Comparison of ENCODE assay signal across 13 cellular contexts in the genomic region with DNA sequence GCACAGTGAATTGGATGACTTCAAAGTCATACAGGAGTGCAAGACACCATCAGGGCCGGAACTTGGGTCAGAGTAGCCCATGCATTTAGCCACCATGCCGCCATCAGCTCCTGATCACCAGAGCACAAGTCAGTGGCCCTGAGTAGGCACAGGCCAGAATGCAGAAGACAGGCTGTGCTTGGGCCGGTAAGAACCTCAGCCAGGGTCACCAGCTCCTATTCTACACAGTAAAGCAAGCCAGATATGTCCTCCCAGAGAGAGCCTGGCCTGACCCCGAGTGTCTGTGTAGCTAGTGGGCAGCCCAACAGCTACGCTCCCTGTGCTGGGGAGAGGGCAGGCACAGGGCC. TPM values are rescaled to one million over a fixed set of nuclear protein-coding genes. Genes with fewer than 3 reads are reported as not detected.
DNase-seq lines count a peak whose midpoint lies in the region; ATAC-seq and TF ChIP-seq lines count a peak whose summit lies in the region.
"Had no signal": no experiment of that assay in that cellular context is flagged by ENCODE, and none has a peak within 500 bp of the region (broad histone marks: within the 10 kb centered on the region; RNA-seq: fewer than 3 reads in every experiment).

No MANE protein-coding gene starts in this region.

- ATAC-seq in left ventricle myocardium superior (peak; percentile 31), sciatic nerve (peak; percentile 22), HG02642 (IDR thresholded peaks at IDR 0.05; ENCODE audit: poor library complexity, unreplicated experiment) (no peak)

- intact Hi-C loops in left ventricle myocardium superior (cut with micrococcal nuclease) (no loop called here), left ventricle myocardium inferior (cut with micrococcal nuclease) (no loop called here), sciatic nerve (cut with DNase I) (no loop called here)

- no peaks in the 10 kb centered on the region for H3K9me3 ChIP-seq in left ventricle myocardium inferior (replicated peaks)

- no peak overlapping the region for H3K4me3 ChIP-seq in left ventricle myocardium inferior

- no peaks in the 10 kb centered on the region for H3K36me3 ChIP-seq in left ventricle myocardium inferior

- DNase-seq in left ventricle myocardium superior (no peak), left ventricle myocardium inferior (no peak), sciatic nerve (ENCODE audit: low spot score) (no peak), NCI-H2196 (lab: John Stamatoyannopoulos, UW; ENCODE audit: unreplicated experiment) (no peak), NCI-H1694 treated with DMSO at 0.1 percent for 48 hours (lab: John Stamatoyannopoulos, UW) (no peak), pons (ENCODE audit: low spot score) (no peak)
- DNase-seq: Calu3, HCEC 1CT, NCI-H1930, NCI-H2171 treated with DMSO at 0.1 percent for 48 hours, NCI-H510A had no signal

- H3K27ac ChIP-seq in left ventricle myocardium inferior (replicated peaks), result no peak overlapping the region
- peak overlapping the region; percentile 30 for H3K27ac ChIP-seq in cingulate gyrus (ENCODE audit: low read depth, low read length)

- peaks cover 15% of the 10 kb centered on the region for H3K4me1 ChIP-seq in left ventricle myocardium inferior

- H3K27me3 ChIP-seq in left ventricle myocardium inferior (ENCODE audit: low read depth), result peaks cover 4% of the 10 kb centered on the region

- TF ChIP-seq CTCF in left ventricle myocardium inferior (IDR thresholded peaks at IDR 0.05; ENCODE audit: borderline replicate concordance), result no peak

RNA-seq across cellular contexts. Expression of gene COL13A1, which starts 44.5 kb away (rescaled TPM):
- total RNA-seq in left ventricle myocardium superior, result 1.0 TPM
- total RNA-seq in left ventricle myocardium inferior, result 2.5 TPM
- total RNA-seq in sciatic nerve, result 1.0 TPM
